Comparison of ENCODE assay signal across 17 cellular contexts in genomic region chr3:23981955-23982354, GRCh38. TPM values are rescaled to one million over a fixed set of nuclear protein-coding genes. Genes with fewer than 3 reads are reported as not detected.
DNase-seq lines count a peak whose midpoint lies in the region; ATAC-seq lines count a peak whose summit lies in the region.
"Had no signal": no experiment of that assay in that cellular context is flagged by ENCODE, and none has a peak within 500 bp of the region (broad histone marks: within the 10 kb centered on the region; RNA-seq: fewer than 3 reads in every experiment).

No MANE protein-coding gene starts in this region.

- H3K27ac Mint-ChIP-seq in T-helper 17 cell = peak overlapping the region; percentile 88
- H3K27ac Mint-ChIP-seq in stimulated activated effector memory CD8-positive, alpha-beta T cell treated with anti-CD3 and anti-CD28 coated beads, Interleukin-12 subunit alpha, Interleukin-12 subunit beta, amount 100 ng/mL, for 72 hours = peak overlapping the region; percentile 50

- peak; percentile 4 for DNase-seq in activated CD4-positive, alpha-beta T cell treated with anti-CD3 and anti-CD28 coated beads, Interleukin-2, amount 50 U/mL, for 1 hour
- no peak for DNase-seq in activated CD4-positive, alpha-beta T cell treated with anti-CD3 and anti-CD28 coated beads for 48 hours
- DNase-seq in T-helper 17 cell = no peak
- DNase-seq in iPS-NIHi7 (ENCODE audit: extremely low spot score) = peak; percentile 13
- no peak for DNase-seq in stimulated activated effector memory CD8-positive, alpha-beta T cell treated with anti-CD3 and anti-CD28 coated beads, Interleukin-12 subunit alpha, Interleukin-12 subunit beta, amount 100 ng/mL, for 72 hours (ENCODE audit: low spot score in 2 of 2)
- no peak for DNase-seq in KBM-7
- no peak for DNase-seq in dedifferentiated amniotic fluid mesenchymal stem cell (ENCODE audit: extremely low spot score)
- DNase-seq in foreskin melanocyte = no peak
- DNase-seq: activated CD4-positive, alpha-beta T cell treated with anti-CD3 and anti-CD28 coated beads, Interleukin-2, amount 10 ng/mL, durations not matched to agents 7 days and 5 days; activated CD8-positive, alpha-beta memory T cell treated with anti-CD3 and anti-CD28 coated beads, Interleukin-2, amount 50 U/mL, for 48 hours; activated gamma-delta T cell; adrenal gland; NCI-H2029; stimulated activated CD4-positive, alpha-beta T cell treated with anti-CD3 and anti-CD28 coated beads, Interleukin-4, amount 100 ng/mL, for 24 hours had no signal

- in situ Hi-C loops in KBM-7 (cut with MboI; ENCODE audit: low pct_unique_long_range_greater_than_20kb, low sequenced_read_pairs) = no loop called here

- peaks cover 12% of the 10 kb centered on the region for H3K4me1 Mint-ChIP-seq in T-helper 17 cell
- H3K4me1 Mint-ChIP-seq in stimulated activated effector memory CD8-positive, alpha-beta T cell treated with anti-CD3 and anti-CD28 coated beads, Interleukin-12 subunit alpha, Interleukin-12 subunit beta, amount 100 ng/mL, for 72 hours = no peaks in the 10 kb centered on the region
- H3K4me1 Mint-ChIP-seq: activated CD4-positive, alpha-beta T cell treated with anti-CD3 and anti-CD28 coated beads, Interleukin-2, amount 10 ng/mL, durations not matched to agents 7 days and 5 days; nephron had no signal

- H3K9me3 ChIP-seq in T-helper 17 cell (ENCODE audit: control insufficient read depth, low read length, poor library complexity, severe bottlenecking) = no peaks in the 10 kb centered on the region
- H3K9me3 ChIP-seq: adrenal gland, esophagus muscularis mucosa, vagina had no signal

- no peaks in the 10 kb centered on the region for H3K27me3 Mint-ChIP-seq in T-helper 17 cell
- H3K27me3 Mint-ChIP-seq: activated CD4-positive, alpha-beta T cell treated with anti-CD3 and anti-CD28 coated beads, Interleukin-2, amount 10 ng/mL, durations not matched to agents 7 days and 5 days had no signal

- peak; percentile 25 for ATAC-seq in T-helper 17 cell
- peak; percentile 28 for ATAC-seq in stimulated activated effector memory CD8-positive, alpha-beta T cell treated with anti-CD3 and anti-CD28 coated beads, Interleukin-12 subunit alpha, Interleukin-12 subunit beta, amount 100 ng/mL, for 72 hours

- H3K9me3 Mint-ChIP-seq in stimulated activated effector memory CD8-positive, alpha-beta T cell treated with anti-CD3 and anti-CD28 coated beads, Interleukin-12 subunit alpha, Interleukin-12 subunit beta, amount 100 ng/mL, for 72 hours = no peaks in the 10 kb centered on the region
- H3K9me3 Mint-ChIP-seq: activated CD4-positive, alpha-beta T cell treated with anti-CD3 and anti-CD28 coated beads, Interleukin-2, amount 10 ng/mL, durations not matched to agents 7 days and 5 days; nephron had no signal

- H3K36me3 Mint-ChIP-seq in T-helper 17 cell (ENCODE audit: low read depth) = peaks cover 3% of the 10 kb centered on the region
- H3K36me3 Mint-ChIP-seq in stimulated activated effector memory CD8-positive, alpha-beta T cell treated with anti-CD3 and anti-CD28 coated beads, Interleukin-12 subunit alpha, Interleukin-12 subunit beta, amount 100 ng/mL, for 72 hours = peaks cover 11% of the 10 kb centered on the region

- peak overlapping the region; percentile 39 for H3K4me3 Mint-ChIP-seq in T-helper 17 cell
- no peak overlapping the region for H3K4me3 Mint-ChIP-seq in stimulated activated effector memory CD8-positive, alpha-beta T cell treated with anti-CD3 and anti-CD28 coated beads, Interleukin-12 subunit alpha, Interleukin-12 subunit beta, amount 100 ng/mL, for 72 hours
- H3K4me3 Mint-ChIP-seq: activated CD4-positive, alpha-beta T cell treated with anti-CD3 and anti-CD28 coated beads, Interleukin-2, amount 10 ng/mL, durations not matched to agents 7 days and 5 days; nephron had no signal

RNA-seq across cellular contexts. Expression of gene NR1D2, which starts 36.9 kb away (rescaled TPM):
- total RNA-seq in T-helper 17 cell = 100 to 1,000 TPM; 132 to 171 TPM

Comparison
In these comparisons a context has a peak if more than half of its experiments do, and no peak if none do; other contexts are left out.
1. DNase-seq: peak in activated CD4-positive, alpha-beta T cell treated with anti-CD3 and anti-CD28 coated beads, Interleukin-2, amount 50 U/mL, for 1 hour (single experiment) and iPS-NIHi7 (single experiment); none in activated CD4-positive, alpha-beta T cell treated with anti-CD3 and anti-CD28 coated beads for 48 hours (single experiment), T-helper 17 cell (0 of 3), stimulated activated effector memory CD8-positive, alpha-beta T cell treated with anti-CD3 and anti-CD28 coated beads, Interleukin-12 subunit alpha, Interleukin-12 subunit beta, amount 100 ng/mL, for 72 hours (0 of 2), KBM-7 (single experiment), dedifferentiated amniotic fluid mesenchymal stem cell (single experiment) and foreskin melanocyte (single experiment).